32 cellular contexts compared by ENCODE assay signal in genomic region chr5:106423109-106423897, GRCh38.
DNase-seq lines count a peak whose midpoint lies in the region; ATAC-seq and TF ChIP-seq lines count a peak whose summit lies in the region.
"Had no signal": no experiment of that assay in that cellular context is flagged by ENCODE, and none has a peak within 500 bp of the region (broad histone marks: within the 10 kb centered on the region; RNA-seq: fewer than 3 reads in every experiment).

No MANE protein-coding gene starts in this region.

- no peak overlapping the region for H3K4me2 ChIP-seq in neural progenitor cell
- H3K4me2 ChIP-seq: smooth muscle cell had no signal

- no peaks in the 10 kb centered on the region for H3K27me3 Mint-ChIP-seq in activated naive CD8-positive, alpha-beta T cell treated with anti-CD3 and anti-CD28 coated beads, Interleukin-2, amount 50 U/mL, for 24 hours
- no peaks in the 10 kb centered on the region for H3K27me3 Mint-ChIP-seq in activated naive CD8-positive, alpha-beta T cell treated with anti-CD3 and anti-CD28 coated beads for 36 hours
- no peaks in the 10 kb centered on the region for H3K27me3 Mint-ChIP-seq in endodermal cell (ENCODE audit: insufficient read depth)
- no peaks in the 10 kb centered on the region for H3K27me3 Mint-ChIP-seq in neural progenitor cell (ENCODE audit: insufficient read depth, low read depth)
- H3K27me3 Mint-ChIP-seq: activated CD8-positive, alpha-beta T cell treated with anti-CD3 and anti-CD28 coated beads for 36 hours; activated naive CD8-positive, alpha-beta T cell treated with anti-CD3 and anti-CD28 coated beads, Interleukin-2, amount 10 ng/mL, durations not matched to agents 7 days and 5 days; dendritic cell treated with granulocyte-macrophage colony-stimulating factor and Interleukin-4, amounts not matched to agents 40 ng/mL and 50 ng/mL, for 4 days; naive thymus-derived CD8-positive, alpha-beta T cell had no signal

- WGBS in endodermal cell (ENCODE audit: insufficient coverage in 1 of 2, insufficient read length in 1 of 2), 2 experiments, result 92 to 100% methylated on average over 1 to 8 of the region's 8 CpGs

- no peak overlapping the region for H3K27ac Mint-ChIP-seq in activated naive CD8-positive, alpha-beta T cell treated with anti-CD3 and anti-CD28 coated beads, Interleukin-2, amount 50 U/mL, for 24 hours
- no peak overlapping the region for H3K27ac Mint-ChIP-seq in activated naive CD8-positive, alpha-beta T cell treated with anti-CD3 and anti-CD28 coated beads for 36 hours
- H3K27ac Mint-ChIP-seq in endodermal cell (no peak overlapping the region), neural progenitor cell (no peak overlapping the region)
- H3K27ac Mint-ChIP-seq: activated CD8-positive, alpha-beta T cell treated with anti-CD3 and anti-CD28 coated beads for 36 hours; activated naive CD8-positive, alpha-beta T cell treated with anti-CD3 and anti-CD28 coated beads, Interleukin-2, amount 10 ng/mL, durations not matched to agents 7 days and 5 days; activated T-helper 2 cell treated with anti-CD3 and anti-CD28 coated beads, Interferon-gamma antibody, Interleukin-2, Interleukin-4, amounts not matched to agents 10 μg/mL and 5 μg/mL and 100 μg/mL, durations not matched to agents 14 hours and 24 hours and 36 hours; CD8-positive, alpha-beta T cell; dendritic cell treated with granulocyte-macrophage colony-stimulating factor and Interleukin-4, amounts not matched to agents 40 ng/mL and 50 ng/mL, for 4 days; naive thymus-derived CD8-positive, alpha-beta T cell had no signal

- H3K27ac ChIP-seq in endodermal cell (ENCODE audit: low read depth, low read length) (no peak overlapping the region), neural progenitor cell (no peak overlapping the region), colonic mucosa (no peak overlapping the region)
- H3K27ac ChIP-seq: esophagus squamous epithelium, gastrocnemius medialis had no signal

- H3K9ac ChIP-seq in endodermal cell (ENCODE audit: extremely low read depth, low read length, poor library complexity, severe bottlenecking) (no peak overlapping the region), neural progenitor cell (no peak overlapping the region), colonic mucosa (ENCODE audit: low read depth in 2 of 2, low read length in 2 of 2) (no peak overlapping the region)

- intact Hi-C loops in colonic mucosa (cut with DNase I), result no loop called here

- H3K4me3 ChIP-seq in endodermal cell (ENCODE audit: low read length), result no peak overlapping the region
- no peak overlapping the region for H3K4me3 ChIP-seq in neural progenitor cell
- no peak overlapping the region for H3K4me3 ChIP-seq in colonic mucosa
- H3K4me3 ChIP-seq: esophagus squamous epithelium, gastrocnemius medialis, smooth muscle cell had no signal

- H3F3A ChIP-seq in neural progenitor cell (ENCODE audit: low read depth), result no peaks in the 10 kb centered on the region

- H3K4me3 Mint-ChIP-seq in activated naive CD8-positive, alpha-beta T cell treated with anti-CD3 and anti-CD28 coated beads, Interleukin-2, amount 50 U/mL, for 24 hours, result no peak overlapping the region
- no peak overlapping the region for H3K4me3 Mint-ChIP-seq in activated naive CD8-positive, alpha-beta T cell treated with anti-CD3 and anti-CD28 coated beads for 36 hours
- no peak overlapping the region for H3K4me3 Mint-ChIP-seq in endodermal cell
- no peak overlapping the region for H3K4me3 Mint-ChIP-seq in neural progenitor cell
- H3K4me3 Mint-ChIP-seq: activated CD8-positive, alpha-beta T cell treated with anti-CD3 and anti-CD28 coated beads for 36 hours; activated naive CD8-positive, alpha-beta T cell treated with anti-CD3 and anti-CD28 coated beads, Interleukin-2, amount 10 ng/mL, durations not matched to agents 7 days and 5 days; CD8-positive, alpha-beta T cell; dendritic cell treated with granulocyte-macrophage colony-stimulating factor and Interleukin-4, amounts not matched to agents 40 ng/mL and 50 ng/mL, for 4 days; naive thymus-derived CD8-positive, alpha-beta T cell had no signal

- no peaks in the 10 kb centered on the region for H3K79me2 ChIP-seq in neural progenitor cell (ENCODE audit: low read depth)

- no peaks in the 10 kb centered on the region for H3K36me3 Mint-ChIP-seq in activated naive CD8-positive, alpha-beta T cell treated with anti-CD3 and anti-CD28 coated beads, Interleukin-2, amount 50 U/mL, for 24 hours (ENCODE audit: low read depth)
- H3K36me3 Mint-ChIP-seq in activated naive CD8-positive, alpha-beta T cell treated with anti-CD3 and anti-CD28 coated beads for 36 hours, result no peaks in the 10 kb centered on the region
- H3K36me3 Mint-ChIP-seq in endodermal cell (ENCODE audit: low read depth) (no peaks in the 10 kb centered on the region), neural progenitor cell (no peaks in the 10 kb centered on the region)
- H3K36me3 Mint-ChIP-seq: activated naive CD8-positive, alpha-beta T cell treated with anti-CD3 and anti-CD28 coated beads, Interleukin-2, amount 10 ng/mL, durations not matched to agents 7 days and 5 days; CD8-positive, alpha-beta T cell; naive thymus-derived CD8-positive, alpha-beta T cell had no signal

- H4K20me1 ChIP-seq in neural progenitor cell (ENCODE audit: low read depth), result no peaks in the 10 kb centered on the region

- TF ChIP-seq CTCF in endodermal cell (conservative IDR thresholded peaks at IDR 0.05) (no peak), neural progenitor cell (IDR thresholded peaks at IDR 0.05) (no peak), colonic mucosa (IDR thresholded peaks at IDR 0.05) (no peak)

- H3K36me3 ChIP-seq in endodermal cell (ENCODE audit: control insufficient read depth, insufficient read depth, low read length), result no peaks in the 10 kb centered on the region
- H3K36me3 ChIP-seq in neural progenitor cell, result no peaks in the 10 kb centered on the region
- no peaks in the 10 kb centered on the region for H3K36me3 ChIP-seq in colonic mucosa
- H3K36me3 ChIP-seq: esophagus squamous epithelium, gastrocnemius medialis had no signal

- H3K4me1 Mint-ChIP-seq in activated naive CD8-positive, alpha-beta T cell treated with anti-CD3 and anti-CD28 coated beads, Interleukin-2, amount 50 U/mL, for 24 hours, result no peaks in the 10 kb centered on the region
- H3K4me1 Mint-ChIP-seq in activated naive CD8-positive, alpha-beta T cell treated with anti-CD3 and anti-CD28 coated beads for 36 hours, result no peaks in the 10 kb centered on the region
- H3K4me1 Mint-ChIP-seq in endodermal cell, result no peaks in the 10 kb centered on the region
- H3K4me1 Mint-ChIP-seq in neural progenitor cell, result no peaks in the 10 kb centered on the region
- H3K4me1 Mint-ChIP-seq: activated naive CD8-positive, alpha-beta T cell treated with anti-CD3 and anti-CD28 coated beads, Interleukin-2, amount 10 ng/mL, durations not matched to agents 7 days and 5 days; naive thymus-derived CD8-positive, alpha-beta T cell had no signal

- no peaks in the 10 kb centered on the region for H3K9me3 Mint-ChIP-seq in activated naive CD8-positive, alpha-beta T cell treated with anti-CD3 and anti-CD28 coated beads, Interleukin-2, amount 50 U/mL, for 24 hours
- peaks cover 1% of the 10 kb centered on the region for H3K9me3 Mint-ChIP-seq in activated naive CD8-positive, alpha-beta T cell treated with anti-CD3 and anti-CD28 coated beads for 36 hours
- H3K9me3 Mint-ChIP-seq in endodermal cell (peaks cover 3% of the 10 kb centered on the region), neural progenitor cell (no peaks in the 10 kb centered on the region)
- H3K9me3 Mint-ChIP-seq: activated naive CD8-positive, alpha-beta T cell treated with anti-CD3 and anti-CD28 coated beads, Interleukin-2, amount 10 ng/mL, durations not matched to agents 7 days and 5 days had no signal

- H3K27me3 ChIP-seq in endodermal cell (ENCODE audit: control insufficient read depth, insufficient read depth, low read length, poor library complexity, severe bottlenecking), result no peaks in the 10 kb centered on the region
- H3K27me3 ChIP-seq in neural progenitor cell, result no peaks in the 10 kb centered on the region
- H3K27me3 ChIP-seq in colonic mucosa, result no peaks in the 10 kb centered on the region
- H3K27me3 ChIP-seq: esophagus squamous epithelium, gastrocnemius medialis had no signal

- H3K9me3 ChIP-seq in endodermal cell (ENCODE audit: control insufficient read depth, low read length) (no peaks in the 10 kb centered on the region), neural progenitor cell (ENCODE audit: low read depth) (no peaks in the 10 kb centered on the region), colonic mucosa (no peaks in the 10 kb centered on the region)
- H3K9me3 ChIP-seq: esophagus squamous epithelium, gastrocnemius medialis had no signal

- DNase-seq in activated naive CD8-positive, alpha-beta T cell treated with anti-CD3 and anti-CD28 coated beads, Interleukin-2, amount 50 U/mL, for 24 hours, result no peak
- DNase-seq in activated naive CD8-positive, alpha-beta T cell treated with anti-CD3 and anti-CD28 coated beads for 36 hours, result no peak
- peak; percentile 53 for DNase-seq in endodermal cell
- peak; percentile 2 for DNase-seq in neural progenitor cell (ENCODE audit: low spot score)
- DNase-seq in stimulated activated CD8-positive, alpha-beta memory T cell treated with anti-CD3 and anti-CD28 coated beads, Interleukin-4, amount 100 ng/mL, for 48 hours, result no peak
- no peak for DNase-seq in colonic mucosa
- no peak for DNase-seq in activated effector memory CD4-positive, alpha-beta T cell treated with Interleukin-2 at 50 U/mL for 16 hours
- DNase-seq: 8988T; activated CD8-positive, alpha-beta T cell treated with anti-CD3 and anti-CD28 coated beads for 36 hours; activated naive CD8-positive, alpha-beta T cell treated with anti-CD3 and anti-CD28 coated beads, Interleukin-2, amount 10 ng/mL, durations not matched to agents 7 days and 5 days; caudate nucleus; CD8-positive, alpha-beta T cell; DMS153; esophagus squamous epithelium; gastrocnemius medialis; hypothalamus; left ventricle myocardium superior; midbrain; NCI-H1417; NCI-H2029 treated with DMSO at 0.1 percent for 48 hours; NCI-H82; retina; stimulated activated CD4-positive, alpha-beta T cell treated with anti-CD3 and anti-CD28 coated beads, Interleukin-2, amount 100 ng/mL, for 24 hours; substantia nigra; T-helper 2 cell had no signal

- ATAC-seq in activated naive CD8-positive, alpha-beta T cell treated with anti-CD3 and anti-CD28 coated beads, Interleukin-2, amount 50 U/mL, for 24 hours, result peak; percentile 28
- no peak for ATAC-seq in HG02588 (IDR thresholded peaks at IDR 0.05; ENCODE audit: unreplicated experiment)
- ATAC-seq: activated CD8-positive, alpha-beta T cell treated with anti-CD3 and anti-CD28 coated beads for 36 hours; CD8-positive, alpha-beta T cell; gastrocnemius medialis; HCT116; left ventricle myocardium superior; Right ventricle myocardium inferior had no signal

- peak overlapping the region; percentile 57 for H2AFZ ChIP-seq in neural progenitor cell (replicated peaks)

- H3K4me1 ChIP-seq in endodermal cell (ENCODE audit: control insufficient read depth, insufficient read depth, low read length) (no peaks in the 10 kb centered on the region), neural progenitor cell (no peaks in the 10 kb centered on the region), colonic mucosa (no peaks in the 10 kb centered on the region)
- H3K4me1 ChIP-seq: esophagus squamous epithelium, gastrocnemius medialis had no signal

Comparison
In these comparisons a context has a peak if more than half of its experiments do, and no peak if none do; other contexts are left out.
1. DNase-seq: peak in endodermal cell (single experiment) and neural progenitor cell (single experiment); none in activated naive CD8-positive, alpha-beta T cell treated with anti-CD3 and anti-CD28 coated beads, Interleukin-2, amount 50 U/mL, for 24 hours (single experiment), activated naive CD8-positive, alpha-beta T cell treated with anti-CD3 and anti-CD28 coated beads for 36 hours (single experiment), stimulated activated CD8-positive, alpha-beta memory T cell treated with anti-CD3 and anti-CD28 coated beads, Interleukin-4, amount 100 ng/mL, for 48 hours (single experiment), colonic mucosa (single experiment) and activated effector memory CD4-positive, alpha-beta T cell treated with Interleukin-2 at 50 U/mL for 16 hours (single experiment).